Comparison of ENCODE assay signal across 8 cellular contexts in the genomic region with DNA sequence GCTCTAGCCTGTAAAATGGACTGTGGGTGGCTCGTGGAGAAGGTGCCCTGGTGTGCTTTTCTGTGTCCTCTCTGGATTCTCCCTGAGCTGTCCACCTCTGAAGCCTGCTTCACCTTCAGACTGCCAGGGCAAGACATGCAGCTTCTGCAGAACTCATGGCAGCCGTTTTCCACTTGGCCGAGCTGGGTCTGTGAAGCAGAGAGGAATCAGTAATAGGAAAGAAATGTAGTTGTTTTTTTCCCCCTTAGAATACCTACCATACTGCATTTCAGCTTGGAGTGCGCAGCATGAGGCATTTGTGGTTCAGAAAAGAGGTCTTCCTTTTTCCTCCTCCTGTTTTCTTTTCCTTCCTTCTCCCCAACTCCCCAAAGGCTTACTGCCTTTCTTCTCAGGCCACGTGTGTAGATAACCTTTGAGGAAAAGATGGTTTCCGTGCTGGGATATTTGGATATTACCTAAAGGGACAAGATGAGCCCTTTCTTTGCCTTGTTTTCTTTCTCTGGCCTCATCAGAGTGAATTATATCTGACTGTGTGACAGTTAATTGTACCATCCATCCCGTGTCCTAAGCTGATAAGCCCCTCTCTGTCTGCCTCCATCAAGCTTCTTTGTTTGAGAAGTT. TPM values are rescaled to one million over a fixed set of nuclear protein-coding genes. Genes with fewer than 3 reads are reported as not detected.
DNase-seq lines count a peak whose midpoint lies in the region; ATAC-seq and TF ChIP-seq lines count a peak whose summit lies in the region.

No MANE protein-coding gene starts in this region.

- peaks cover 49% of the 10 kb centered on the region for H3K4me1 ChIP-seq in Caco-2
- peaks cover 20 to 34% of the 10 kb centered on the region in 2 donors for H3K4me1 ChIP-seq in neuronal stem cell (ENCODE audit: control insufficient read depth in 2 of 2, insufficient read depth in 1 of 2, low read depth in 1 of 2, low read length in 2 of 2)
- peaks cover 30% of the 10 kb centered on the region for H3K4me1 ChIP-seq in SJCRH30

- H2AK5ac ChIP-seq in neuronal stem cell (ENCODE audit: low read depth, low read length): peak overlapping the region; percentile 13

- DNase-seq in Caco-2 (no peak), M059J (ENCODE audit: low read depth) (peak; percentile 21), choroid plexus epithelial cell (ENCODE audit: low read depth) (peak; percentile 54), neuronal stem cell (ENCODE audit: low spot score) (no peak), SJCRH30 (no peak), HCEC 1CT (no peak), mesenteric fat pad (ENCODE audit: low spot score) (no peak)

- CTCF ChIA-PET in Caco-2 (lab: Charles Lee): interaction anchor here (0.7 kb wide), 2 partner anchors 54 to 78 kb away, joined by 3 to 4 read pairs; no protein-coding TSS in a partner anchor

- no peak overlapping the region for H2AFZ ChIP-seq in neuronal stem cell (ENCODE audit: low read length)

- H3K9me3 Mint-ChIP-seq in Caco-2 (ENCODE audit: unreplicated experiment): no peaks in the 10 kb centered on the region

- H3K36me3 Mint-ChIP-seq in Caco-2 (ENCODE audit: insufficient read depth, unreplicated experiment): no peaks in the 10 kb centered on the region

- POLR2A ChIA-PET in Caco-2 (lab: Charles Lee): interaction anchor here (0.6 kb wide), 1 partner anchor 36 kb away, joined by 4 read pairs; no protein-coding TSS in a partner anchor

- H3K27ac ChIP-seq in neuronal stem cell (replicated peaks; ENCODE audit: low read length): no peak overlapping the region
- H3K27ac ChIP-seq in SJCRH30: no peak overlapping the region

- no TSS peak for BruUV-seq in Caco-2 (replicated peaks; lab: Mats Ljungman, UMichigan)

- H3K4me2 ChIP-seq in neuronal stem cell (ENCODE audit: insufficient read depth, low read length, poor library complexity, severe bottlenecking): no peak overlapping the region

- peak overlapping the region; percentile 71 for H3K4me3 Mint-ChIP-seq in Caco-2 (ENCODE audit: unreplicated experiment)

- H2BK5ac ChIP-seq in neuronal stem cell (ENCODE audit: low read length): no peak overlapping the region

- H3K36me3 ChIP-seq in Caco-2 (ENCODE audit: control insufficient read depth, insufficient read depth, low read length) (no peaks in the 10 kb centered on the region; the same call in 1 of the 2 replicates), neuronal stem cell (replicated peaks in 1 of 2; ENCODE audit: control insufficient read depth in 2 of 2, insufficient read depth in 2 of 2, low read length in 2 of 2) (no peaks in the 10 kb centered on the region), SJCRH30 (no peaks in the 10 kb centered on the region)

- intact Hi-C loops in Caco-2 (cut with micrococcal nuclease; ENCODE audit: unreplicated experiment): no loop called here

- H2BK15ac ChIP-seq in neuronal stem cell (ENCODE audit: low read length): no peak overlapping the region

- H4K91ac ChIP-seq in neuronal stem cell (ENCODE audit: low read depth, low read length, poor library complexity): no peak overlapping the region

- H3K9ac ChIP-seq in neuronal stem cell (ENCODE audit: low read depth, low read length, poor library complexity): no peak overlapping the region

- H3K4ac ChIP-seq in neuronal stem cell (ENCODE audit: low read length): no peak overlapping the region

- peaks cover 58% of the 10 kb centered on the region for H3K4me1 Mint-ChIP-seq in Caco-2 (ENCODE audit: low read depth, unreplicated experiment)

- H3K23ac ChIP-seq in neuronal stem cell (ENCODE audit: low read depth, low read length, poor library complexity): no peak overlapping the region

- no peak overlapping the region for H2BK12ac ChIP-seq in neuronal stem cell (ENCODE audit: low read length)

- peak overlapping the region; percentile 79 for H3K27ac Mint-ChIP-seq in Caco-2 (ENCODE audit: unreplicated experiment)

- peaks cover 3% of the 10 kb centered on the region for H3K79me1 ChIP-seq in neuronal stem cell (ENCODE audit: low read depth, low read length)

- no peaks in the 10 kb centered on the region for H3K27me3 Mint-ChIP-seq in Caco-2 (ENCODE audit: insufficient read depth, unreplicated experiment)

- no peak overlapping the region for H4K8ac ChIP-seq in neuronal stem cell (ENCODE audit: low read depth, low read length)

- no CpG with 5 or more reads among the region's 7 CpGs for WGBS in neuronal stem cell (ENCODE audit: extremely low coverage in 2 of 2, insufficient read length in 2 of 2, insufficient replicate concordance in 1 of 2), 2 donors

- H3K14ac ChIP-seq in neuronal stem cell (ENCODE audit: low read length): no peak overlapping the region

- H2BK120ac ChIP-seq in neuronal stem cell (ENCODE audit: low read depth, low read length): no peak overlapping the region

- H3K18ac ChIP-seq in neuronal stem cell (ENCODE audit: low read length): peak overlapping the region; percentile 35

- H3K27me3 ChIP-seq in Caco-2 (replicated peaks; ENCODE audit: control insufficient read depth, insufficient read depth, low read length): no peaks in the 10 kb centered on the region
- H3K27me3 ChIP-seq in neuronal stem cell (ENCODE audit: control insufficient read depth in 3 of 3, insufficient read depth in 3 of 3, low read depth in 1 of 3, low read length in 3 of 3): peaks cover 0 to 2% (median 0%) of the 10 kb centered on the region in 3 experiments
- H3K27me3 ChIP-seq in SJCRH30: no peaks in the 10 kb centered on the region

- H3K9me3 ChIP-seq in Caco-2: no peaks in the 10 kb centered on the region
- peaks cover 0 to 3% of the 10 kb centered on the region in 2 donors for H3K9me3 ChIP-seq in neuronal stem cell (replicated peaks in 1 of 2; ENCODE audit: control insufficient read depth in 2 of 2, insufficient read depth in 1 of 2, low read depth in 1 of 2, low read length in 2 of 2)
- no peaks in the 10 kb centered on the region for H3K9me3 ChIP-seq in SJCRH30 (replicated peaks)

- no peak for TF ChIP-seq CTCF in Caco-2 (IDR thresholded peaks at IDR 0.05; ENCODE audit: insufficient read depth in 1 of 2, low read depth in 1 of 2, low read length in 1 of 2, severe bottlenecking in 1 of 2, unreplicated experiment in 1 of 2)
- no peak for TF ChIP-seq CTCF in choroid plexus epithelial cell (conservative IDR thresholded peaks at IDR 0.05; ENCODE audit: low read depth, low read length)

- no peak for ATAC-seq in GM18502 (IDR thresholded peaks at IDR 0.05; ENCODE audit: poor library complexity, unreplicated experiment)

- H3K4me3 ChIP-seq in Caco-2 (ENCODE audit: low read depth, low read length) (no peak overlapping the region), choroid plexus epithelial cell (ENCODE audit: low read depth, low read length) (no peak overlapping the region), neuronal stem cell (ENCODE audit: low read length in 2 of 2) (no peak overlapping the region), SJCRH30 (no peak overlapping the region)

RNA-seq across cellular contexts. Expression of a gene that starts 39.4 kb away (rescaled TPM):
- total RNA-seq in Caco-2 (2022) (48.6 and 51.1 TPM in 2 replicates), mesenteric fat pad (94.5 TPM)
- 8.5 and 16.2 TPM in 2 replicates for total RNA-seq in M059J (2014; rRNA removed; shearing (Covaris generic))
- polyA plus RNA-seq in neuronal stem cell (2013, experiment 1 of 2): 5.7 TPM
- 6.0 TPM for polyA plus RNA-seq in neuronal stem cell (2013, experiment 2 of 2)
- 12.3 and 13.4 TPM in 2 replicates for total RNA-seq in SJCRH30 (2014; rRNA removed; shearing (Covaris generic))

Comparison
In these comparisons a context has a peak if more than half of its experiments do, and no peak if none do; other contexts are left out.
1. DNase-seq: peak in M059J (single experiment) and choroid plexus epithelial cell (single experiment); none in Caco-2 (0 of 2), neuronal stem cell (single experiment), SJCRH30 (0 of 2), HCEC 1CT (single experiment) and mesenteric fat pad (single experiment).